Comparison of ENCODE assay signal across 8 cellular contexts in the genomic region with DNA sequence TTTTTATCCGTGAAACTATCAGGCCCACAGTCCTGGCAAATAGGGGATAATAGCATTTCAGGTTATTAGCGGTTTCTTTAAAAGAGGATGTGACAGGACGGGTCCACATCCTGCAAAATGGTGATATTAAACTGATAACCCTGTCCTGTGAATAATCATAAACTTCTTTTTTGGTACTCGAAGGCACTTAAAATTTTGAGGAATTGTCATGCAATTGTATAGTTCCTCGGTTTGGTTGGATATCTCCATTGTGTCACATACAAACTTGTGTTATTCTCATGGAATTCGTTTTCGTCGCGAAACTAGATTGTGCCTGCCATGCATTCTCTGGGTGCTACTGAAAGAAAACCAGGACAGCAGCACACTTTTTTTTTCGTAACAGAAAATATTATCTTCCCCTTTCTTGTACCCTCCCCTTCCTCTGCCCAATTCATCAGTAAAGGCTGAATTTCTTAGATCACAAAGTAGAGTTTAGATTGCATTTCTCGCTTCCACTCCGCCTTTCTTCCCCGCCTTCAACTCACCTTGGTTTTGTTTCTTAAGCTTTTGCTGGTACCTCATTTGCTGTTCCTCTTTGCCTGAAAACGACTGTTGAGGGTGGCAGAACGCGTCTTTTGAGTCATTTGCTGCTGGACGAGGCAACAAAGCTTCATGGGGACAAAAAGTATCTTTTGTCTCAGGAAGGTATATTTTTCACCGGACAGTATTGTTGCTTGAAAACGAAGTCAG. TPM values are rescaled to one million over a fixed set of nuclear protein-coding genes. Genes with fewer than 3 reads are reported as not detected.
DNase-seq lines count a peak whose midpoint lies in the region; ATAC-seq, FAIRE-seq and TF ChIP-seq lines count a peak whose summit lies in the region.

No MANE protein-coding gene starts in this region.

- peak overlapping the region; percentile 32 for H2AFZ ChIP-seq in fibroblast of lung (ENCODE audit: low read length)

- FAIRE-seq in GM19239 (lab: Jason Lieb, UNC): peak; percentile 94

- whole genome bisulfite sequencing in psoas muscle, 3 donors: 32 to 41% (median 35%) methylated on average over 19 of the region's 19 CpGs

- H3K27ac ChIP-seq in fibroblast of lung (ENCODE audit: insufficient read depth, low read length): no peak overlapping the region
- H3K27ac ChIP-seq in psoas muscle: peak overlapping the region; percentile 88

- TF ChIP-seq CTCF in BE2C (IDR thresholded peaks at IDR 0.05; ENCODE audit: low read depth, low read length): no peak
- TF ChIP-seq CTCF in fibroblast of lung (conservative IDR thresholded peaks at IDR 0.05 in 1 of 2, IDR thresholded peaks at IDR 0.05 in 1 of 2; ENCODE audit: low read depth in 1 of 2, low read length in 2 of 2): no peak
- no peak for TF ChIP-seq CTCF in psoas muscle (IDR thresholded peaks at IDR 0.05)

- no peak for ATAC-seq in psoas muscle

- H3K9me3 ChIP-seq in BE2C (no peaks in the 10 kb centered on the region), fibroblast of lung (ENCODE audit: control insufficient read depth, insufficient read depth, low read depth, low read length) (no peaks in the 10 kb centered on the region), psoas muscle (no peaks in the 10 kb centered on the region)

- H3K4me1 ChIP-seq in BE2C: no peaks in the 10 kb centered on the region
- H3K4me1 ChIP-seq in fibroblast of lung (ENCODE audit: control insufficient read depth, extremely low read depth, insufficient read depth, low read length): no peaks in the 10 kb centered on the region
- H3K4me1 ChIP-seq in psoas muscle: peaks cover 22% of the 10 kb centered on the region

- peak overlapping the region; percentile 63 for H3K9ac ChIP-seq in fibroblast of lung (ENCODE audit: insufficient read depth, low read length)

- no peaks in the 10 kb centered on the region for H3K27me3 ChIP-seq in BE2C
- no peaks in the 10 kb centered on the region for H3K27me3 ChIP-seq in fibroblast of lung (ENCODE audit: control insufficient read depth, insufficient read depth, low read length)
- no peaks in the 10 kb centered on the region for H3K27me3 ChIP-seq in psoas muscle (ENCODE audit: insufficient read depth in 3 of 3, low read length in 2 of 3)

- no peaks in the 10 kb centered on the region for H4K20me1 ChIP-seq in fibroblast of lung (ENCODE audit: control insufficient read depth, extremely low read depth, insufficient read depth, low read length)

- intact Hi-C loops in psoas muscle (cut with DNase I): loop anchor here (5.0 kb wide), 3 partner anchors 65 to 185 kb away; no protein-coding TSS in a partner anchor

- H3K4me3 ChIP-seq in BE2C (ENCODE audit: low read depth, low read length) (peak overlapping the region; percentile 76), fibroblast of lung (replicated peaks in 1 of 4; ENCODE audit: control extremely low read depth in 1 of 4, insufficient read depth in 1 of 4, low read depth in 3 of 4, low read length in 4 of 4) (peak overlapping the region; percentile 77 to 93 (median 88)), psoas muscle (peak overlapping the region; percentile 98)

- H3K36me3 ChIP-seq in BE2C: no peaks in the 10 kb centered on the region
- no peaks in the 10 kb centered on the region for H3K36me3 ChIP-seq in fibroblast of lung (ENCODE audit: control insufficient read depth, insufficient read depth, low read length)
- H3K36me3 ChIP-seq in psoas muscle (ENCODE audit: insufficient read depth in 1 of 2, low read depth in 1 of 2): no peaks in the 10 kb centered on the region

- peak overlapping the region; percentile 84 for H3K4me2 ChIP-seq in fibroblast of lung (ENCODE audit: extremely low read depth, insufficient read depth, low read length)

- DNase-seq in BE2C: no peak
- no peak for DNase-seq in GM19239 (ENCODE audit: insufficient read length, low spot score)
- peak; percentile 44 for DNase-seq in RPMI8226
- DNase-seq in fibroblast of lung (ENCODE audit: low read depth in 2 of 2): no peak
- DNase-seq in psoas muscle: no peak
- no peak for DNase-seq in putamen (ENCODE audit: low spot score)
- no peak for DNase-seq in NCI-H1092 treated with DMSO at 0.1 percent for 48 hours (lab: John Stamatoyannopoulos, UW)
- no peak for DNase-seq in stimulated activated CD4-positive, alpha-beta T cell treated with anti-CD3 and anti-CD28 coated beads, Interleukin-4, amount 100 ng/mL, for 1 hour

- no peaks in the 10 kb centered on the region for H3K79me2 ChIP-seq in fibroblast of lung (ENCODE audit: control insufficient read depth, insufficient read depth, low read length)

RNA-seq across cellular contexts. Expression of a gene that starts 1.3 kb away (rescaled TPM):
- polyA plus RNA-seq in BE2C (2012; ENCODE audit: insufficient read depth, insufficient read length, low read depth): 18.8 TPM
- total RNA-seq in fibroblast of lung: 13.9 and 16.5 TPM in 2 replicates
- polyA plus RNA-seq in fibroblast of lung: 6.3 and 7.2 TPM in 2 replicates
- 5.2 and 6.7 TPM in 2 replicates for polyA plus RNA-seq in fibroblast of lung (2012)
- 3.8 and 4.9 TPM in 2 replicates for polyA minus RNA-seq in fibroblast of lung (ENCODE audit: low replicate concordance)
- 10 to 100 TPM; 11.2 to 18.1 (median 13.5) TPM for total RNA-seq in psoas muscle
- 1 to 10 TPM; 4.8 to 6.9 (median 4.8) TPM for polyA plus RNA-seq in psoas muscle
